1 cellular context compared by ENCODE assay signal in the genomic region with DNA sequence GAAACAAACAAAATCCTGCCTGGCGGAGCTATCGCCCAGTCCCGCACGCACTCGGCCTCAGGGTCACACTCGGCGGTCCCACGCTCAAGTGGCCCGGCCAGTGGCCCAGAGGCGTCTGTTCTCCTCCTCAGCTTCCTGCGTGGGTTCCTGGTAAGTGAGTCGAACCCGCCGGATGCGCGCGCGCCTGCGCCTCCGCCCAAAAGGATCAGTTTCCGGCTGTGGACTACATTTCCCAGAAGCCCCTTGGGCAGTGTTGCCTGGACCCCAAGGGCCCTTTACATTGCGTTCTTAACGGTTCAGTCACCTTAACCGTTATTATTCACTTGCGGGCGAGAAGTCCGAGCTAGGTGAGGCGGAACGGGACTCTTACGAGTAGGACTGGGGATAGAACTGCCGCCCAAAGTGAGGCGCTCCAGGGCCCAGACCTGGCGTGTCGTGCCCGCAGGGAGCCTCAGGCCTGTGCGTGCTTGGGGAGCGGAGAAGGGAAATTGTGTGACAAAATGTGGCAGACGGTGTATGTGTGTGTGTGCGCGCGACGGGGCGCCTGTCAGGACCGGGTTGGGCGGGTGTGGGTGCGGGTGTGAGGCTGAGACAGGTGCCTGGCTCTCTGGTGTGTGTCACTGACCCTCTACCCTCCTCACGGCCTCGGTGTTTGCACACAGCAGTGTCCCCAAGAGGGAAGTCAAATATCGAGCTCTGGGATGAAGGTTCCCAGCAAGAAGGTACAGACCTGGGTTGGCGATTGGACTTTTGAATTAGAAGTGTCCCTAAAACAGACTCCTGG.
TF ChIP-seq lines count a peak whose summit lies in the region.

TSS of gene ZNF546 (plus strand) at position 250 of the 784 bp plus-strand sequence. CDS start 1,267 bp downstream, outside the sequence.

TF ChIP-seq in HEK293, 187 proteins besides CTCF, POLR2A, EP300 and RAD21 (continued from another document and continues in another):
- TF ChIP-seq ZNF449 (tag by site-specific recombination; IDR thresholded peaks at IDR 0.05), result peak; percentile 93
- no peak for TF ChIP-seq ZNF701 (tag by site-specific recombination; IDR thresholded peaks at IDR 0.05)
- TF ChIP-seq MYNN (tag by site-specific recombination; IDR thresholded peaks at IDR 0.05; ENCODE audit: borderline replicate concordance), result peak; percentile 86
- TF ChIP-seq ZNF274 (IDR thresholded peaks at IDR 0.05; ENCODE audit: low read length), result no peak
- no peak for TF ChIP-seq ZNF274 (tag by site-specific recombination; IDR thresholded peaks at IDR 0.05; ENCODE audit: borderline replicate concordance)
- peak; percentile 26; the same call in 1 of the 2 replicates for TF ChIP-seq ZNF391 (tag by site-specific recombination; IDR thresholded peaks at IDR 0.05; ENCODE audit: borderline replicate concordance, low read depth)
- peak; percentile 93 for TF ChIP-seq ZFHX2 (tag by site-specific recombination; conservative IDR thresholded peaks at IDR 0.05)
- TF ChIP-seq ZIC2 (tag by site-specific recombination; IDR thresholded peaks at IDR 0.05), result peak; percentile 94
- TF ChIP-seq MZF1 (tag by site-specific recombination; IDR thresholded peaks at IDR 0.05; ENCODE audit: borderline replicate concordance), result peak; percentile 10
- TF ChIP-seq, protein P1, sequence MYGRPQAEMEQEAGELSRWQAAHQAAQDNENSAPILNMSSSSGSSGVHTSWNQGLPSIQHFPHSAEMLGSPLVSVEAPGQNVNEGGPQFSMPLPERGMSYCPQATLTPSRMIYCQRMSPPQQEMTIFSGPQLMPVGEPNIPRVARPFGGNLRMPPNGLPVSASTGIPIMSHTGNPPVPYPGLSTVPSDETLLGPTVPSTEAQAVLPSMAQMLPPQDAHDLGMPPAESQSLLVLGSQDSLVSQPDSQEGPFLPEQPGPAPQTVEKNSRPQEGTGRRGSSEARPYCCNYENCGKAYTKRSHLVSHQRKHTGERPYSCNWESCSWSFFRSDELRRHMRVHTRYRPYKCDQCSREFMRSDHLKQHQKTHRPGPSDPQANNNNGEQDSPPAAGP (tag by site-specific recombination; IDR thresholded peaks at IDR 0.05), result peak; percentile 58
- TF ChIP-seq ZNF202 (tag by site-specific recombination; IDR thresholded peaks at IDR 0.05; ENCODE audit: borderline replicate concordance), result no peak
- no peak for TF ChIP-seq ZNF112 (tag by site-specific recombination; IDR thresholded peaks at IDR 0.05)
- no peak for TF ChIP-seq ZNF302 (tag by site-specific recombination; IDR thresholded peaks at IDR 0.05; ENCODE audit: low read depth)
- TF ChIP-seq ZSCAN30 (tag by site-specific recombination; IDR thresholded peaks at IDR 0.05), result peak; percentile 59; the same call in 1 of the 2 replicates
- peak; percentile 34; the same call in 1 of the 2 replicates for TF ChIP-seq ZNF585B (tag by site-specific recombination; IDR thresholded peaks at IDR 0.05)
- TF ChIP-seq ZNF777 (tag by site-specific recombination; IDR thresholded peaks at IDR 0.05; ENCODE audit: borderline replicate concordance), result peak; percentile 82; the same call in 1 of the 2 replicates
- TF ChIP-seq ZNF239 (tag by site-specific recombination; IDR thresholded peaks at IDR 0.05), result peak; percentile 63; the same call in 1 of the 2 replicates
- no peak for TF ChIP-seq ZNF571 (tag by site-specific recombination; IDR thresholded peaks at IDR 0.05)
- TF ChIP-seq YY2 (tag by site-specific recombination; IDR thresholded peaks at IDR 0.05), result peak; percentile 76; the same call in 1 of the 2 replicates
- TF ChIP-seq ZBTB11 (tag by site-specific recombination; conservative IDR thresholded peaks at IDR 0.05; ENCODE audit: low read depth), result peak; percentile 95
- no peak for TF ChIP-seq ZNF664 (tag by site-specific recombination; IDR thresholded peaks at IDR 0.05)
- no peak for TF ChIP-seq HOXC10 (CRISPR knock-in tag; IDR thresholded peaks at IDR 0.05)
- peak; percentile 11; the same call in 1 of the 2 replicates for TF ChIP-seq REST (tag by site-specific recombination; IDR thresholded peaks at IDR 0.05)
- peak; percentile 36; the same call in 1 of the 2 replicates for TF ChIP-seq SP2 (tag by site-specific recombination; IDR thresholded peaks at IDR 0.05)
- peak; percentile 90 for TF ChIP-seq ZBTB10 (tag by site-specific recombination; IDR thresholded peaks at IDR 0.05)
- 0 out of 2 replicates have a peak, but pooled peaks have one; percentile 23 for TF ChIP-seq ZNF558 (tag by site-specific recombination; IDR thresholded peaks at IDR 0.05)
- TF ChIP-seq, protein P2, sequence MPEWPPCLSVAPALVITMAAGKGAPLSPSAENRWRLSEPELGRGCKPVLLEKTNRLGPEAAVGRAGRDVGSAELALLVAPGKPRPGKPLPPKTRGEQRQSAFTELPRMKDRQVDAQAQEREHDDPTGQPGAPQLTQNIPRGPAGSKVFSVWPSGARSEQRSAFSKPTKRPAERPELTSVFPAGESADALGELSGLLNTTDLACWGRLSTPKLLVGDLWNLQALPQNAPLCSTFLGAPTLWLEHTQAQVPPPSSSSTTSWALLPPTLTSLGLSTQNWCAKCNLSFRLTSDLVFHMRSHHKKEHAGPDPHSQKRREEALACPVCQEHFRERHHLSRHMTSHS (tag by site-specific recombination; IDR thresholded peaks at IDR 0.05), result no peak; the same call in 1 of the 2 replicates
- no peak for TF ChIP-seq ZNF645 (tag by site-specific recombination; IDR thresholded peaks at IDR 0.05)
- no peak; the same call in 1 of the 2 replicates for TF ChIP-seq ZNF416 (tag by site-specific recombination; IDR thresholded peaks at IDR 0.05)
- peak; percentile 93 for TF ChIP-seq ZNF561 (tag by site-specific recombination; IDR thresholded peaks at IDR 0.05; ENCODE audit: borderline replicate concordance)
- no peak for TF ChIP-seq ZFP41 (tag by site-specific recombination; IDR thresholded peaks at IDR 0.05; ENCODE audit: borderline replicate concordance)
- peak; percentile 12 for TF ChIP-seq SETDB1 (IDR thresholded peaks at IDR 0.05; ENCODE audit: insufficient read length, low read length)
- TF ChIP-seq ZBTB21 (tag by site-specific recombination; IDR thresholded peaks at IDR 0.05), result no peak; the same call in 1 of the 2 replicates
- TF ChIP-seq, protein P3, sequence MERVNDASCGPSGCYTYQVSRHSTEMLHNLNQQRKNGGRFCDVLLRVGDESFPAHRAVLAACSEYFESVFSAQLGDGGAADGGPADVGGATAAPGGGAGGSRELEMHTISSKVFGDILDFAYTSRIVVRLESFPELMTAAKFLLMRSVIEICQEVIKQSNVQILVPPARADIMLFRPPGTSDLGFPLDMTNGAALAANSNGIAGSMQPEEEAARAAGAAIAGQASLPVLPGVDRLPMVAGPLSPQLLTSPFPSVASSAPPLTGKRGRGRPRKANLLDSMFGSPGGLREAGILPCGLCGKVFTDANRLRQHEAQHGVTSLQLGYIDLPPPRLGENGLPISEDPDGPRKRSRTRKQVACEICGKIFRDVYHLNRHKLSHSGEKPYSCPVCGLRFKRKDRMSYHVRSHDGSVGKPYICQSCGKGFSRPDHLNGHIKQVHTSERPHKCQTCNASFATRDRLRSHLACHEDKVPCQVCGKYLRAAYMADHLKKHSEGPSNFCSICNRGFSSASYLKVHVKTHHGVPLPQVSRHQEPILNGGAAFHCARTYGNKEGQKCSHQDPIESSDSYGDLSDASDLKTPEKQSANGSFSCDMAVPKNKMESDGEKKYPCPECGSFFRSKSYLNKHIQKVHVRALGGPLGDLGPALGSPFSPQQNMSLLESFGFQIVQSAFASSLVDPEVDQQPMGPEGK (tag by site-specific recombination; IDR thresholded peaks at IDR 0.05), result peak; percentile 83
- TF ChIP-seq, protein P4, sequence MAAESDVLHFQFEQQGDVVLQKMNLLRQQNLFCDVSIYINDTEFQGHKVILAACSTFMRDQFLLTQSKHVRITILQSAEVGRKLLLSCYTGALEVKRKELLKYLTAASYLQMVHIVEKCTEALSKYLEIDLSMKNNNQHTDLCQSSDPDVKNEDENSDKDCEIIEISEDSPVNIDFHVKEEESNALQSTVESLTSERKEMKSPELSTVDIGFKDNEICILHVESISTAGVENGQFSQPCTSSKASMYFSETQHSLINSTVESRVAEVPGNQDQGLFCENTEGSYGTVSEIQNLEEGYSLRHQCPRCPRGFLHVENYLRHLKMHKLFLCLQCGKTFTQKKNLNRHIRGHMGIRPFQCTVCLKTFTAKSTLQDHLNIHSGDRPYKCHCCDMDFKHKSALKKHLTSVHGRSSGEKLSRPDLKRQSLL (tag by site-specific recombination; IDR thresholded peaks at IDR 0.05), result no peak; the same call in 1 of the 2 replicates
- TF ChIP-seq ZNF501 (tag by site-specific recombination; IDR thresholded peaks at IDR 0.05), result peak; percentile 97
